In the genomic region with DNA sequence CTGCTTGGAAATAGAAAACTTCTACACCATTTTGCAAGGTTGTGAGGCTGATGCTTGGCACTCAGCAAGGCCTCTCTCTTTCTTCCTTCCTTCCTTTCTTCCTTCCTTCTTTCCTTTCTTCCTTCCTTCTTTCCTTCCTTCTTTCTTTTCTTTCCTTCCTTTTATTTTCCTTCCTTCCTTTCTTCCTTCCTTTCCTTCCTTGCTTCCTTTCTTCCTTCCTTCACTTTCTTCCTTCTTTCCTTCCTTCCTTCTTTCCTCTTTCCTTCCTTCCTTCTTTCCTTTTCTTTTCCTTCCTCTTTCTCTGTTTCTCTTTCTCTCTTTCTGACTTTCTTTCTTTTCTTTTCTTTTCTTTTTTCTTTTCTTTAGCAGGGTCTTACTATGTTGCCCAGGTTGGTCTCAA, we compare ENCODE assay signal across 12 cellular contexts.
A peak's percentile ranks its signal among the peaks of the same experiment; 100 is the strongest.
DNase-seq lines count a peak whose midpoint lies in the region; ATAC-seq and TF ChIP-seq lines count a peak whose summit lies in the region.
"Had no signal": no experiment of that assay in that cellular context is flagged by ENCODE, and none has a peak within 500 bp of the region (broad histone marks: within the 10 kb centered on the region; RNA-seq: fewer than 3 reads in every experiment).

No MANE protein-coding gene starts in this region.

- peaks cover 2% of the 10 kb centered on the region for H3K36me3 Mint-ChIP-seq in chondrocyte (ENCODE audit: low read depth)

- no peaks in the 10 kb centered on the region for H3K79me2 ChIP-seq in MM.1S (ENCODE audit: low read length)

- H3K27ac Mint-ChIP-seq in chondrocyte (ENCODE audit: unreplicated experiment): peak overlapping the region; percentile 30
- H3K27ac Mint-ChIP-seq: B cell; CD4-positive, alpha-beta T cell had no signal

- H3K9me3 Mint-ChIP-seq in chondrocyte (ENCODE audit: low read depth): no peaks in the 10 kb centered on the region
- H3K9me3 Mint-ChIP-seq: CD4-positive, alpha-beta T cell had no signal

- peak overlapping the region; percentile 51 for H3K4me2 ChIP-seq in MM.1S (ENCODE audit: low read depth, low read length)

- H3K4me3 ChIP-seq in MM.1S (ENCODE audit: low read length) (no peak overlapping the region), rectal smooth muscle tissue (ENCODE audit: low read length) (no peak overlapping the region), esophagus squamous epithelium (no peak overlapping the region)

- H3K27me3 ChIP-seq in MM.1S (replicated peaks; ENCODE audit: insufficient read depth, low read length) (no peaks in the 10 kb centered on the region), rectal smooth muscle tissue (ENCODE audit: control insufficient read depth, insufficient read depth, low read length) (no peaks in the 10 kb centered on the region), esophagus squamous epithelium (peaks cover 0 to 4% (median 0%) of the 10 kb centered on the region in 4 donors)

- H3K4me3 Mint-ChIP-seq in chondrocyte (ENCODE audit: unreplicated experiment): no peak overlapping the region
- H3K4me3 Mint-ChIP-seq: B cell; CD4-positive, alpha-beta T cell had no signal

- DNase-seq in MM.1S (no peak), chondrocyte (ENCODE audit: low spot score) (no peak), COLO668 (lab: John Stamatoyannopoulos, UW; ENCODE audit: unreplicated experiment) (no peak), esophagus squamous epithelium (lab: John Stamatoyannopoulos, UW) (no peak)
- DNase-seq: C1 segment of cervical spinal cord; CD4-positive, alpha-beta T cell; DMS79; HCEC 1CT had no signal

- H3K4me1 Mint-ChIP-seq in chondrocyte (ENCODE audit: low read depth): peaks cover 39% of the 10 kb centered on the region

- H4K20me1 ChIP-seq in MM.1S (ENCODE audit: insufficient read depth, low read length): no peaks in the 10 kb centered on the region

- TF ChIP-seq POLR2A in esophagus squamous epithelium (IDR thresholded peaks at IDR 0.05): no peak

- H3K36me3 ChIP-seq in MM.1S (replicated peaks; ENCODE audit: insufficient read depth, low read length): no peaks in the 10 kb centered on the region
- no peaks in the 10 kb centered on the region for H3K36me3 ChIP-seq in rectal smooth muscle tissue (ENCODE audit: control insufficient read depth, insufficient read depth, low read length)
- H3K36me3 ChIP-seq in esophagus squamous epithelium: no peaks in the 10 kb centered on the region

- peak overlapping the region; percentile 43; the same call in 1 of the 2 replicates for H3K9ac ChIP-seq in MM.1S (ENCODE audit: low read length)
- H3K9ac ChIP-seq in rectal smooth muscle tissue (ENCODE audit: low read length): no peak overlapping the region

- ATAC-seq in GM18867 (IDR thresholded peaks at IDR 0.05; ENCODE audit: unreplicated experiment) (no peak), HG02678 (IDR thresholded peaks at IDR 0.05; ENCODE audit: unreplicated experiment) (no peak)

- H3K9me3 ChIP-seq in MM.1S (replicated peaks; ENCODE audit: insufficient read depth, low read length) (no peaks in the 10 kb centered on the region), esophagus squamous epithelium (no peaks in the 10 kb centered on the region)

- TF ChIP-seq CTCF in MM.1S (IDR thresholded peaks at IDR 0.05; ENCODE audit: low read length) (no peak), chondrocyte (IDR thresholded peaks at IDR 0.05) (no peak), esophagus squamous epithelium (IDR thresholded peaks at IDR 0.05) (no peak)

- H3K9me2 ChIP-seq in MM.1S (replicated peaks; ENCODE audit: insufficient read depth, low read length): no peaks in the 10 kb centered on the region

- H3K27ac ChIP-seq in MM.1S (ENCODE audit: low read length): peak overlapping the region; percentile 94
- peak overlapping the region; percentile 16 for H3K27ac ChIP-seq in rectal smooth muscle tissue (ENCODE audit: low read depth, low read length)
- H3K27ac ChIP-seq in esophagus squamous epithelium: no peak overlapping the region

- peaks cover 38% of the 10 kb centered on the region for H3F3A ChIP-seq in MM.1S (ENCODE audit: insufficient read depth, low read length)

- intact Hi-C loops in esophagus squamous epithelium (cut with DNase I): loop anchor here (10.0 kb wide), 1 partner anchor 208 kb away; no protein-coding TSS in a partner anchor

- H3K27me3 Mint-ChIP-seq in chondrocyte (ENCODE audit: low read depth): no peaks in the 10 kb centered on the region

- H3K4me1 ChIP-seq in MM.1S (ENCODE audit: low read length) (peaks cover 47% of the 10 kb centered on the region), rectal smooth muscle tissue (ENCODE audit: control insufficient read depth, insufficient read depth, low read length) (peaks cover 15% of the 10 kb centered on the region), esophagus squamous epithelium (peaks cover 0 to 12% (median 6%) of the 10 kb centered on the region in 3 donors)

- H2AFZ ChIP-seq in MM.1S (ENCODE audit: low read length): no peak overlapping the region

Comparison
In these comparisons a context has a peak if more than half of its experiments do, and no peak if none do; other contexts are left out.
1. H3K27ac ChIP-seq: peak in MM.1S (single experiment) and rectal smooth muscle tissue (single experiment); none in esophagus squamous epithelium (0 of 4).